1 cellular context compared by ENCODE assay signal in genomic region chr5:114657342-114658130, GRCh38.
TF ChIP-seq lines count a peak whose summit lies in the region.

No MANE protein-coding gene starts in this region.

TF ChIP-seq in GM23338, 12 proteins besides CTCF, POLR2A, EP300 and RAD21 (continued from another document):
- TF ChIP-seq ETS1 (IDR thresholded peaks at IDR 0.05), result no peak
- no peak for TF ChIP-seq NANOG (IDR thresholded peaks at IDR 0.05; ENCODE audit: borderline replicate concordance)
- TF ChIP-seq CREB1 (CRISPR knock-in tag; IDR thresholded peaks at IDR 0.05; ENCODE audit: low read depth), result no peak
